Comparison of ENCODE assay signal across 11 cellular contexts in the genomic region with DNA sequence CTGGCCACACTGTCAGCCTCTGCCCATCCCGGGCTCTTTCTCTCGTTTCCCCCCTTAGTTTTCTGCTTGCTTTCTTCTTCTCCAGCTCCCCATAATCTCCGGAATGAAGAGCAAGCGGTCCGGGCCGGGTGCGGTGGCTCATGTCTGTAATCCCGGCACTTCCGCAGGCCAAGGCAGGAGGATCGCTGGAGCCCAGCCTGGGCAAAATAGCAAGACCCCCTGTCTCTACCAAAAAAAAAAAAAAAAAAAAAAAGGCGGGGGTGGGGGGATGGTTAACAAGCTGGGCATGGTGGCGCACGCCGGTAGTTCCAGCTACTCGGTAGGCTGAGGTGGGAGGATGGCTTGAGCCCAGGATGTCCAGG. TPM values are rescaled to one million over a fixed set of nuclear protein-coding genes. Genes with fewer than 3 reads are reported as not detected.
A peak's percentile ranks its signal among the peaks of the same experiment; 100 is the strongest.
DNase-seq lines count a peak whose midpoint lies in the region; ATAC-seq and TF ChIP-seq lines count a peak whose summit lies in the region.
"Had no signal": no experiment of that assay in that cellular context is flagged by ENCODE, and none has a peak within 500 bp of the region (broad histone marks: within the 10 kb centered on the region; RNA-seq: fewer than 3 reads in every experiment).

No MANE protein-coding gene starts in this region.

- TF ChIP-seq EP300 in stomach (IDR thresholded peaks at IDR 0.05) = no peak

- no peak for TF ChIP-seq CTCF in stomach (IDR thresholded peaks at IDR 0.05)

- no peak for TF ChIP-seq POLR2A in stomach (IDR thresholded peaks at IDR 0.05)

- H3K27me3 ChIP-seq in NT2/D1 (ENCODE audit: insufficient read depth, insufficient read length) (no peaks in the 10 kb centered on the region), ectodermal cell (ENCODE audit: control insufficient read depth, insufficient read depth, low read length, poor library complexity, severe bottlenecking) (no peaks in the 10 kb centered on the region), stomach (no peaks in the 10 kb centered on the region)
- H3K27me3 ChIP-seq: body of pancreas had no signal

- H3K36me3 ChIP-seq in NT2/D1 (ENCODE audit: insufficient read depth, insufficient read length, low read length) (no peaks in the 10 kb centered on the region), ectodermal cell (ENCODE audit: control insufficient read depth, insufficient read depth, low read length) (no peaks in the 10 kb centered on the region), stomach (no peaks in the 10 kb centered on the region)
- H3K36me3 ChIP-seq: SJCRH30 had no signal

- 40 to 42% methylated on average over 15 of the region's 15 CpGs for WGBS in ectodermal cell, 2 experiments
- WGBS in stomach, 5 donors = 25 to 47% (median 30%) methylated on average over 15 of the region's 15 CpGs

- peaks cover 31% of the 10 kb centered on the region for H3K4me1 ChIP-seq in NT2/D1 (ENCODE audit: insufficient read depth, insufficient read length)
- H3K4me1 ChIP-seq in ectodermal cell (ENCODE audit: control insufficient read depth, insufficient read depth, low read length) = peaks cover 53% of the 10 kb centered on the region
- H3K4me1 ChIP-seq in stomach = peaks cover 51 to 99% (median 73%) of the 10 kb centered on the region in 4 donors
- H3K4me1 ChIP-seq: SJCRH30 had no signal

- peak overlapping the region; percentile 1 for H3K27ac ChIP-seq in ectodermal cell (ENCODE audit: insufficient read depth, low read depth, low read length, poor library complexity, severe bottlenecking)
- H3K27ac ChIP-seq in stomach = peak overlapping the region in 4 of 5 donors; percentile 14 to 85 (median 70)
- H3K27ac ChIP-seq: body of pancreas, SJCRH30 had no signal

- H3K4me3 ChIP-seq in NT2/D1 (ENCODE audit: insufficient read length, low read depth) = no peak overlapping the region
- no peak overlapping the region for H3K4me3 ChIP-seq in ectodermal cell (ENCODE audit: insufficient read depth, low read depth, low read length)
- H3K4me3 ChIP-seq in stomach = peak overlapping the region; percentile 23 to 36 (median 31)
- H3K4me3 ChIP-seq: body of pancreas, SJCRH30 had no signal

- intact Hi-C loops in left colon (cut with DNase I, micrococcal nuclease) (no loop called here), stomach (cut with DNase I; ENCODE audit: low total_unique reads) (no loop called here)

- ATAC-seq in left colon = peak; percentile 26
- no peak for ATAC-seq in GM21786 (IDR thresholded peaks at IDR 0.05; ENCODE audit: unreplicated experiment)
- ATAC-seq in HG03354 (IDR thresholded peaks at IDR 0.05; ENCODE audit: poor library complexity, severe bottlenecking, unreplicated experiment) = no peak
- ATAC-seq: body of pancreas had no signal

- no peaks in the 10 kb centered on the region for H3K9me3 ChIP-seq in NT2/D1 (ENCODE audit: insufficient read depth, low read length)
- no peaks in the 10 kb centered on the region for H3K9me3 ChIP-seq in ectodermal cell (ENCODE audit: control insufficient read depth, low read length)
- H3K9me3 ChIP-seq in stomach = no peaks in the 10 kb centered on the region
- H3K9me3 ChIP-seq: body of pancreas, SJCRH30 had no signal

- H3K9ac ChIP-seq in NT2/D1 (ENCODE audit: insufficient read length, low read depth) = peak overlapping the region; percentile 24

- DNase-seq in NT2/D1 (ENCODE audit: low read depth, low spot score) (no peak), left colon (peak in 1 of 2 donors; percentile 48), stomach (no peak), HuH-7.5 (ENCODE audit: low spot score) (no peak), hypothalamus (lab: John Stamatoyannopoulos, UW) (no peak)
- DNase-seq: activated T-cell treated with anti-CD3 and anti-CD28 coated beads, Interleukin-2, amount 50 U/mL, for 48 hours; SJCRH30 had no signal

RNA-seq across cellular contexts. Expression of gene AHNAK, which starts 40.8 kb away (rescaled TPM):
- 20.5 TPM for polyA plus RNA-seq in ectodermal cell (2013, experiment 1 of 4)
- polyA plus RNA-seq in ectodermal cell (2013, experiment 2 of 4) = 27.0 TPM
- 21.6 TPM for polyA plus RNA-seq in ectodermal cell (2013, experiment 3 of 4)
- polyA plus RNA-seq in ectodermal cell (2013, experiment 4 of 4) = 29.8 TPM
- total RNA-seq in left colon (100 to 1,000 TPM; 629 to 631 TPM), stomach (100 to 1,000 TPM; 550 to 693 (median 622) TPM)
- 10 to 100 TPM; 37.4 to 76.8 (median 60.3) TPM for polyA plus RNA-seq in stomach

Comparison
In these comparisons a context has a peak if more than half of its experiments do, and no peak if none do; other contexts are left out.
1. H3K4me3 ChIP-seq: peak in stomach (4 of 4); none in NT2/D1 (single experiment) and ectodermal cell (single experiment).